11 cellular contexts compared by ENCODE assay signal in genomic region chrX:42869659-42870476, GRCh38.
DNase-seq lines count a peak whose midpoint lies in the region; ATAC-seq, FAIRE-seq and TF ChIP-seq lines count a peak whose summit lies in the region.
"Had no signal": no experiment of that assay in that cellular context is flagged by ENCODE, and none has a peak within 500 bp of the region (broad histone marks: within the 10 kb centered on the region; RNA-seq: fewer than 3 reads in every experiment).

No MANE protein-coding gene starts in this region.

- peak overlapping the region; percentile 60 for H3K4me2 ChIP-seq in KMS-11
- no peak overlapping the region for H3K4me2 ChIP-seq in mammary epithelial cell (ENCODE audit: insufficient read depth, low read depth, low read length)

- dilution Hi-C loops in mammary epithelial cell (cut with HindIII; ENCODE audit: low sequenced_read_pairs): no loop called here

- no peaks in the 10 kb centered on the region for H3K27me3 ChIP-seq in KMS-11 (ENCODE audit: insufficient read depth, low read depth)
- peaks cover 2% of the 10 kb centered on the region for H3K27me3 ChIP-seq in mammary epithelial cell (ENCODE audit: insufficient read depth, low read length)
- H3K27me3 ChIP-seq in psoas muscle (ENCODE audit: insufficient read depth in 3 of 3, low read length in 2 of 3): no peaks in the 10 kb centered on the region
- H3K27me3 ChIP-seq: spleen had no signal

- FAIRE-seq in GM12891 (lab: Jason Lieb, UNC): peak; percentile 84

- H4K20me1 ChIP-seq in KMS-11 (ENCODE audit: insufficient read depth) (no peaks in the 10 kb centered on the region), mammary epithelial cell (ENCODE audit: insufficient read depth, low read length) (no peaks in the 10 kb centered on the region)

- in situ Hi-C loops in mammary epithelial cell (cut with MboI; ENCODE audit: low sequenced_read_pairs in 2 of 2): no loop called here

- no peak for TF ChIP-seq POLR2A in GM12891 (IDR thresholded peaks at IDR 0.05; ENCODE audit: low read depth, low read length)

- CTCF ChIA-PET in mammary epithelial cell (lab: Charles Lee; ENCODE audit: low non-redundant PET): no interaction called here

- H3K9ac ChIP-seq in KMS-11 (no peak overlapping the region), mammary epithelial cell (ENCODE audit: insufficient read depth, low read length) (no peak overlapping the region)

- H3K9me3 ChIP-seq in mammary epithelial cell (replicated peaks; ENCODE audit: insufficient read depth, low read length) (no peaks in the 10 kb centered on the region), psoas muscle (no peaks in the 10 kb centered on the region)
- H3K9me3 ChIP-seq: spleen had no signal

- H3K36me3 ChIP-seq in KMS-11 (ENCODE audit: insufficient read depth): no peaks in the 10 kb centered on the region
- no peaks in the 10 kb centered on the region for H3K36me3 ChIP-seq in mammary epithelial cell (ENCODE audit: insufficient read depth, low read length)
- H3K36me3 ChIP-seq in psoas muscle (ENCODE audit: insufficient read depth in 1 of 2, low read depth in 1 of 2): no peaks in the 10 kb centered on the region
- H3K36me3 ChIP-seq: spleen had no signal

- no TSS peak for BruUV-seq in mammary epithelial cell (replicated peaks; lab: Mats Ljungman, UMichigan)

- intact Hi-C loops in mammary epithelial cell (cut with micrococcal nuclease): no loop called here
- intact Hi-C loops in psoas muscle (cut with DNase I): no loop called here

- H2AFZ ChIP-seq in KMS-11 (ENCODE audit: low read depth) (no peak overlapping the region; the same call in 1 of the 2 replicates), mammary epithelial cell (ENCODE audit: low read depth, low read length) (no peak overlapping the region)

- ATAC-seq in GM19395 (IDR thresholded peaks at IDR 0.05; ENCODE audit: unreplicated experiment) (peak; percentile 91), HG02884 (IDR thresholded peaks at IDR 0.05; ENCODE audit: unreplicated experiment) (peak; percentile 87), psoas muscle (no peak)

- H3K4me1 ChIP-seq in KMS-11 (ENCODE audit: low read depth, poor library complexity, severe bottlenecking) (peaks cover 58% of the 10 kb centered on the region), mammary epithelial cell (ENCODE audit: insufficient read depth, low read length) (no peaks in the 10 kb centered on the region), psoas muscle (no peaks in the 10 kb centered on the region)
- H3K4me1 ChIP-seq: spleen had no signal

- no peaks in the 10 kb centered on the region for H3K79me2 ChIP-seq in KMS-11 (ENCODE audit: insufficient read depth, low read depth)
- H3K79me2 ChIP-seq in mammary epithelial cell (ENCODE audit: insufficient read depth, low read length): no peaks in the 10 kb centered on the region

- H3K4me3 ChIP-seq in KMS-11 (IDR thresholded peaks at IDR 0.05; ENCODE audit: insufficient read depth, low read depth, low read length) (no peak overlapping the region), mammary epithelial cell (replicated peaks in 1 of 3; ENCODE audit: insufficient read depth in 1 of 3, low read depth in 2 of 3, low read length in 3 of 3) (no peak overlapping the region), psoas muscle (no peak overlapping the region)
- H3K4me3 ChIP-seq: spleen had no signal

- WGBS in mammary epithelial cell (ENCODE audit: low coverage, missing lambda C conversion rate): 57% methylated on average over 4 of the region's 4 CpGs
- WGBS in psoas muscle, 3 donors: 54 to 89% (median 88%) methylated on average over 4 of the region's 4 CpGs

- TF ChIP-seq CTCF in KMS-11 (conservative IDR thresholded peaks at IDR 0.05; ENCODE audit: low read depth, low read length) (no peak), mammary epithelial cell (conservative IDR thresholded peaks at IDR 0.05 in 1 of 2, IDR thresholded peaks at IDR 0.05 in 1 of 2; ENCODE audit: extremely low read depth in 1 of 2, insufficient read depth in 1 of 2, low read depth in 1 of 2, low read length in 2 of 2) (no peak), psoas muscle (IDR thresholded peaks at IDR 0.05) (no peak)

- DNase-seq in GM12891 (ENCODE audit: insufficient read length, low spot score) (peak; percentile 1), mammary epithelial cell (no peak), putamen (ENCODE audit: low spot score) (no peak), HK-2 (ENCODE audit: unreplicated experiment) (no peak), psoas muscle (no peak)
- DNase-seq: KG1, NCI-H526 treated with DMSO at 0.1 percent for 48 hours, spleen had no signal

- H3K27ac ChIP-seq in KMS-11 (peak overlapping the region; percentile 42), mammary epithelial cell (ENCODE audit: insufficient read depth, low read depth, low read length) (no peak overlapping the region), psoas muscle (no peak overlapping the region)
- H3K27ac ChIP-seq: spleen had no signal

TF ChIP-seq in GM12891, 5 proteins besides CTCF, POLR2A, EP300 and RAD21:
- peak; percentile 89 for TF ChIP-seq SPI1 (IDR thresholded peaks at IDR 0.05; ENCODE audit: low read depth, low read length)
- TF ChIP-seq POLR2AphosphoS5 (IDR thresholded peaks at IDR 0.05; ENCODE audit: low read depth, low read length): no peak
- TF ChIP-seq TAF1 (IDR thresholded peaks at IDR 0.05; ENCODE audit: low read depth, low read length): no peak
- TF ChIP-seq PAX5 (IDR thresholded peaks at IDR 0.05; ENCODE audit: insufficient read depth, low read length, severe bottlenecking): no peak

Comparison
In these comparisons a context has a peak if more than half of its experiments do, and no peak if none do; other contexts are left out.
1. ATAC-seq: peak in GM19395 (single experiment) and HG02884 (single experiment); none in psoas muscle (0 of 4).